ENCODE assay signal across 20 cellular contexts in the genomic region with DNA sequence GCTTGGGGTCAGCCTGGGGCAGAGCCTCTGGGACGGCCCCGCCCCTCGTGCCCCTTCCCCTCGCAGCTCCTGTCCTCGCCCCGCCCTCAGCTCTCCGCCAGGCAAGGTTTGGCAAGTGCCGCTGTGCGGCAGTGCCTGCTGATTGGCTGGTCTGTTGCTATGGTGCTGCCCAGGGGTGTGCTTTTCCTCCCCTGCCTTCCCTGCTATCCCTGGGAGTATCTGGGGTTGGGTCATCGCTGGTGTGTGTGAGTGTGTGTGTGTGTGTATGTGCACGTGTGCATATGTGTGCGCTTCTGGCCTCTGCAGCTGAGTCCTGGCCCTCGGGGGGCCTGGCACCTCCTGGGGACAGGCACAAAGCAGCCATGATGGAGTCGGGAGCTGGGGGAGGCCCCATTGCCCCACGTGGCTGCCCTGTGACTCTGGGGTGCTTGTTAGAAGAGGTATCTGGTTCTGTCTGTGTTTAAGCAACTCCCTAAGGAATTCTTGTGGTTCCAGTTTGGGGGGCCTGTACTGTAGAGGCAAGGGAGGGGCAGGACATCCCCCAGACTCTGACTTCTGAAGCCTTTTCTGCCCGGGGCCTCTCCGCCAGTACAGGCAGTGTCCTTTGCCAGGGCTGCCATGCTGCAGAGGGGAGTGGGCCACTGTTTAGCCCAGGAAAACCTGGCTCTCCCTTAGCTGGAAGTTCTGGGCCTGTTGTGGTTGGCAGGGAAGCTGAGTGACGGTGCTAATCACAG. TPM values are rescaled to one million over a fixed set of nuclear protein-coding genes. Genes with fewer than 3 reads are reported as not detected.
DNase-seq lines count a peak whose midpoint lies in the region; ATAC-seq and TF ChIP-seq lines count a peak whose summit lies in the region.
"Had no signal": no experiment of that assay in that cellular context is flagged by ENCODE, and none has a peak within 500 bp of the region (broad histone marks: within the 10 kb centered on the region; RNA-seq: fewer than 3 reads in every experiment).

No MANE protein-coding gene starts in this region.

- DNase-seq in GM23338 (ENCODE audit: low spot score) (peak; percentile 64), NCI-H526 (lab: John Stamatoyannopoulos, UW) (peak; percentile 33 to 61), endodermal cell (peak; percentile 75), mucosa of descending colon (no peak), activated gamma-delta T cell (lab: John Stamatoyannopoulos, UW) (no peak)
- no peak for DNase-seq in stimulated activated CD4-positive, alpha-beta T cell treated with anti-CD3 and anti-CD28 coated beads, Interleukin-4, amount 100 ng/mL, for 4 hours
- no peak for DNase-seq in effector memory CD8-positive, alpha-beta T cell
- DNase-seq: activated CD4-positive, alpha-beta T cell treated with anti-CD3 and anti-CD28 coated beads, Interleukin-2, amount 10 ng/mL, durations not matched to agents 24 days and 14 days; activated T-cell treated with anti-CD3 and anti-CD28 coated beads, Interleukin-2, amount 50 U/mL, for 4 hours; amniotic stem cell; naive B cell; NCI-H1417; NCI-H82; sigmoid colon had no signal

- no peaks in the 10 kb centered on the region; the same call in 1 of the 2 replicates for H3K79me2 ChIP-seq in GM23338 (replicated peaks; ENCODE audit: insufficient read depth)

- H3K9me3 Mint-ChIP-seq in GM23338 (no peaks in the 10 kb centered on the region), endodermal cell (no peaks in the 10 kb centered on the region)
- H3K9me3 Mint-ChIP-seq in effector memory CD8-positive, alpha-beta T cell: no peaks in the 10 kb centered on the region
- H3K9me3 Mint-ChIP-seq: activated CD4-positive, alpha-beta T cell treated with anti-CD3 and anti-CD28 coated beads, Interleukin-2, amount 10 ng/mL, durations not matched to agents 24 days and 14 days; activated T-cell treated with anti-CD3 and anti-CD28 coated beads, Interleukin-2, amount 50 U/mL, for 4 hours; IgD-negative memory B cell; stimulated activated naive CD8-positive, alpha-beta T cell treated with anti-CD3 and anti-CD28 coated beads, Interleukin-15, Interleukin-2, amounts not matched to agents 100 ng/mL and 50 ng/mL, for 24 hours; T-helper 2 cell treated with Interferon-gamma antibody and Interleukin-4, amounts not matched to agents 5 μg/mL and 100 μg/mL, for 36 hours had no signal

- no peak for TF ChIP-seq CTCF in GM23338 (conservative IDR thresholded peaks at IDR 0.05; ENCODE audit: low read depth in 2 of 2)
- no peak for TF ChIP-seq CTCF in endodermal cell (conservative IDR thresholded peaks at IDR 0.05)
- TF ChIP-seq CTCF in mucosa of descending colon (IDR thresholded peaks at IDR 0.05): no peak

- H3K9me3 ChIP-seq in endodermal cell (ENCODE audit: control insufficient read depth, low read length) (no peaks in the 10 kb centered on the region), mucosa of descending colon (no peaks in the 10 kb centered on the region)
- H3K9me3 ChIP-seq: BLaER1, left lung, sigmoid colon had no signal

- H3K36me3 ChIP-seq in GM23338 (ENCODE audit: insufficient read depth): no peaks in the 10 kb centered on the region
- peaks cover 31% of the 10 kb centered on the region for H3K36me3 ChIP-seq in endodermal cell (ENCODE audit: control insufficient read depth, insufficient read depth, low read length)
- H3K36me3 ChIP-seq in mucosa of descending colon (ENCODE audit: low read depth): no peaks in the 10 kb centered on the region

- H4K20me1 ChIP-seq in GM23338 (replicated peaks; ENCODE audit: insufficient read depth): no peaks in the 10 kb centered on the region; the same call in 1 of the 2 replicates
- H4K20me1 ChIP-seq: BLaER1 had no signal

- no peak overlapping the region for H3K27ac ChIP-seq in GM23338 (ENCODE audit: low read depth)
- H3K27ac ChIP-seq in endodermal cell (ENCODE audit: low read depth, low read length): no peak overlapping the region
- H3K27ac ChIP-seq: BLaER1, left lung, sigmoid colon had no signal

- no peaks in the 10 kb centered on the region for H3F3A ChIP-seq in GM23338 (replicated peaks; ENCODE audit: low read depth)

- no peaks in the 10 kb centered on the region for H3K27me3 ChIP-seq in GM23338 (ENCODE audit: insufficient read depth)
- H3K27me3 ChIP-seq in endodermal cell (ENCODE audit: control insufficient read depth, insufficient read depth, low read length, poor library complexity, severe bottlenecking): no peaks in the 10 kb centered on the region
- H3K27me3 ChIP-seq: BLaER1, left lung, sigmoid colon had no signal

- WGBS in endodermal cell (ENCODE audit: insufficient coverage in 1 of 2, insufficient read length in 1 of 2), 2 experiments: 82 to 87% methylated on average over 7 to 18 of the region's 18 CpGs

- H3K27ac Mint-ChIP-seq in GM23338 (peak overlapping the region; percentile 58; the same call in 1 of the 2 replicates), endodermal cell (no peak overlapping the region)
- H3K27ac Mint-ChIP-seq in effector memory CD8-positive, alpha-beta T cell: no peak overlapping the region
- H3K27ac Mint-ChIP-seq: activated CD4-positive, alpha-beta T cell treated with anti-CD3 and anti-CD28 coated beads, Interleukin-2, amount 10 ng/mL, durations not matched to agents 24 days and 14 days; IgD-negative memory B cell; stimulated activated naive CD8-positive, alpha-beta T cell treated with anti-CD3 and anti-CD28 coated beads, Interleukin-15, Interleukin-2, amounts not matched to agents 100 ng/mL and 50 ng/mL, for 24 hours; T-helper 2 cell treated with Interferon-gamma antibody and Interleukin-4, amounts not matched to agents 5 μg/mL and 100 μg/mL, for 36 hours had no signal

- no peak overlapping the region for H2AFZ ChIP-seq in GM23338

- H3K27me3 Mint-ChIP-seq in GM23338 (ENCODE audit: insufficient read depth, low read depth, poor library complexity) (peaks cover 11% of the 10 kb centered on the region), endodermal cell (ENCODE audit: insufficient read depth) (no peaks in the 10 kb centered on the region)
- H3K27me3 Mint-ChIP-seq in effector memory CD8-positive, alpha-beta T cell: no peaks in the 10 kb centered on the region
- H3K27me3 Mint-ChIP-seq: activated CD4-positive, alpha-beta T cell treated with anti-CD3 and anti-CD28 coated beads, Interleukin-2, amount 10 ng/mL, durations not matched to agents 24 days and 14 days; IgD-negative memory B cell; naive B cell; stimulated activated naive CD8-positive, alpha-beta T cell treated with anti-CD3 and anti-CD28 coated beads, Interleukin-15, Interleukin-2, amounts not matched to agents 100 ng/mL and 50 ng/mL, for 24 hours had no signal

- H3K36me3 Mint-ChIP-seq in GM23338 (ENCODE audit: low read depth) (peaks cover 57% of the 10 kb centered on the region), endodermal cell (ENCODE audit: low read depth) (peaks cover 37% of the 10 kb centered on the region)
- H3K36me3 Mint-ChIP-seq in effector memory CD8-positive, alpha-beta T cell (ENCODE audit: insufficient read depth): peaks cover 16% of the 10 kb centered on the region

- no peak overlapping the region for H3K4me2 ChIP-seq in GM23338
- H3K4me2 ChIP-seq: BLaER1 had no signal

- no peaks in the 10 kb centered on the region for H3K4me1 ChIP-seq in GM23338 (ENCODE audit: insufficient read depth)
- no peaks in the 10 kb centered on the region for H3K4me1 ChIP-seq in endodermal cell (ENCODE audit: control insufficient read depth, insufficient read depth, low read length)
- H3K4me1 ChIP-seq in mucosa of descending colon (ENCODE audit: low read depth): no peaks in the 10 kb centered on the region

- ATAC-seq in GM23338 (peak; percentile 96), mucosa of descending colon (peak; percentile 8), HG03521 (IDR thresholded peaks at IDR 0.05; ENCODE audit: unreplicated experiment) (no peak)
- no peak for ATAC-seq in effector memory CD8-positive, alpha-beta T cell (replicated peaks)
- ATAC-seq: activated T-cell treated with anti-CD3 and anti-CD28 coated beads, Interleukin-2, amount 50 U/mL, for 4 hours; left lung had no signal

- H3K9ac ChIP-seq in endodermal cell (ENCODE audit: extremely low read depth, low read length, poor library complexity, severe bottlenecking): no peak overlapping the region
- H3K9ac ChIP-seq: BLaER1 had no signal

- H3K4me3 Mint-ChIP-seq in GM23338 (peak overlapping the region; percentile 44; the same call in 2 of the 3 replicates), endodermal cell (no peak overlapping the region)
- H3K4me3 Mint-ChIP-seq in effector memory CD8-positive, alpha-beta T cell: no peak overlapping the region
- H3K4me3 Mint-ChIP-seq: activated CD4-positive, alpha-beta T cell treated with anti-CD3 and anti-CD28 coated beads, Interleukin-2, amount 10 ng/mL, durations not matched to agents 24 days and 14 days; activated T-cell treated with anti-CD3 and anti-CD28 coated beads, Interleukin-2, amount 50 U/mL, for 4 hours; naive B cell; stimulated activated naive CD8-positive, alpha-beta T cell treated with anti-CD3 and anti-CD28 coated beads, Interleukin-15, Interleukin-2, amounts not matched to agents 100 ng/mL and 50 ng/mL, for 24 hours; T-helper 2 cell treated with Interferon-gamma antibody and Interleukin-4, amounts not matched to agents 5 μg/mL and 100 μg/mL, for 36 hours had no signal

- intact Hi-C loops in mucosa of descending colon (cut with DNase I, micrococcal nuclease): no loop called here

- no peaks in the 10 kb centered on the region for H3K9me2 ChIP-seq in GM23338 (ENCODE audit: insufficient read depth)

- H3K4me1 Mint-ChIP-seq in GM23338 (peaks cover 5% of the 10 kb centered on the region), endodermal cell (no peaks in the 10 kb centered on the region)
- H3K4me1 Mint-ChIP-seq in effector memory CD8-positive, alpha-beta T cell (ENCODE audit: low read depth in 2 of 2): peaks cover 2 to 6% of the 10 kb centered on the region in 2 donors

- H3K4me3 ChIP-seq in GM23338: no peak overlapping the region
- H3K4me3 ChIP-seq in endodermal cell (ENCODE audit: low read length): no peak overlapping the region
- no peak overlapping the region for H3K4me3 ChIP-seq in mucosa of descending colon
- H3K4me3 ChIP-seq: BLaER1, left lung, sigmoid colon had no signal

RNA-seq across cellular contexts. Expression of a gene that starts 6.9 kb away (rescaled TPM):
- total RNA-seq in GM23338 (2014; rRNA removed; shearing (Covaris generic)): 26.5 and 34.5 TPM in 2 replicates
- polyA plus RNA-seq in GM23338 (2016; fragmentation: Nextera tagmentation; extraction: Ambion mirVana): 13.5 and 14.2 TPM in 2 replicates
- total RNA-seq in endodermal cell: 10 to 100 TPM; 33.9 to 36.7 TPM
- polyA plus RNA-seq in endodermal cell (2013, experiment 1 of 2): 17.6 TPM
- 14.2 TPM for polyA plus RNA-seq in endodermal cell (2013, experiment 2 of 2)
- total RNA-seq in mucosa of descending colon: 10 to 100 TPM; 23.5 to 42.8 (median 34.2) TPM

RNA-seq across cellular contexts. Expression of a gene that starts 11.8 kb away (rescaled TPM):
- total RNA-seq in GM23338 (2014; rRNA removed; shearing (Covaris generic)): 42.7 and 61.3 TPM in 2 replicates
- polyA plus RNA-seq in GM23338 (2016; fragmentation: Nextera tagmentation; extraction: Ambion mirVana): 28.6 and 29.7 TPM in 2 replicates
- total RNA-seq in endodermal cell (10 to 100 TPM in 1 of 2 donors, 1 to 10 TPM in 1; 6.7 to 18.3 TPM), mucosa of descending colon (10 to 100 TPM in 1 of 3 donors, 1 to 10 TPM in 2; 2.7 to 19.7 (median 6.7) TPM)
- polyA plus RNA-seq in endodermal cell (2013, experiment 1 of 2): 52.0 TPM
- 47.9 TPM for polyA plus RNA-seq in endodermal cell (2013, experiment 2 of 2)

RNA-seq across cellular contexts. Expression of a gene that starts 31.4 kb away (rescaled TPM):
- total RNA-seq in GM23338 (2014; rRNA removed; shearing (Covaris generic)): 0.28 and 3.8 TPM in 2 replicates
- not detected in 2 replicates for polyA plus RNA-seq in GM23338 (2016; fragmentation: Nextera tagmentation; extraction: Ambion mirVana)
- not detected for total RNA-seq in endodermal cell
- polyA plus RNA-seq in endodermal cell (2013, experiment 1 of 2): 2.0 TPM
- polyA plus RNA-seq in endodermal cell (2013, experiment 2 of 2): 1.1 TPM
- 10 to 100 TPM in 1 of 3 donors, not detected in 2; 19.7 TPM for total RNA-seq in mucosa of descending colon
- total RNA-seq: activated CD4-positive, alpha-beta T cell treated with anti-CD3 and anti-CD28 coated beads, Interleukin-2, amount 10 ng/mL, durations not matched to agents 24 days and 14 days had no signal
- polyA plus RNA-seq: IgD-negative memory B cell had no signal

RNA-seq across cellular contexts. Expression of a gene that starts 38.1 kb away (rescaled TPM):
- 19.3 and 20.6 TPM in 2 replicates for total RNA-seq in GM23338 (2014; rRNA removed; shearing (Covaris generic))
- 4.4 and 4.9 TPM in 2 replicates for polyA plus RNA-seq in GM23338 (2016; fragmentation: Nextera tagmentation; extraction: Ambion mirVana)
- 10 to 100 TPM; 11.5 to 12.3 TPM for total RNA-seq in endodermal cell
- polyA plus RNA-seq in endodermal cell (2013, experiment 1 of 2): 14.3 TPM
- 13.6 TPM for polyA plus RNA-seq in endodermal cell (2013, experiment 2 of 2)
- 10 to 100 TPM; 10.3 to 12.8 (median 11.4) TPM for total RNA-seq in mucosa of descending colon

RNA-seq across cellular contexts. Expression of a gene that starts 42.7 kb away (rescaled TPM):
- 19.0 and 24.6 TPM in 2 replicates for total RNA-seq in GM23338 (2014; rRNA removed; shearing (Covaris generic))
- polyA plus RNA-seq in GM23338 (2016; fragmentation: Nextera tagmentation; extraction: Ambion mirVana): 16.7 and 18.6 TPM in 2 replicates
- 10 to 100 TPM; 41.6 to 46.2 TPM for total RNA-seq in endodermal cell
- 17.2 TPM for polyA plus RNA-seq in endodermal cell (2013, experiment 1 of 2)
- polyA plus RNA-seq in endodermal cell (2013, experiment 2 of 2): 13.7 TPM
- 10 to 100 TPM; 64.5 to 69.7 (median 68.6) TPM for total RNA-seq in mucosa of descending colon

Comparison
In these comparisons a context has a peak if more than half of its experiments do, and no peak if none do; other contexts are left out.
1. ATAC-seq: peak in GM23338 (single experiment) and mucosa of descending colon (single experiment); none in HG03521 (single experiment) and effector memory CD8-positive, alpha-beta T cell (single experiment).
2. DNase-seq: peak in GM23338 (single experiment), NCI-H526 (2 of 2) and endodermal cell (single experiment); none in mucosa of descending colon (0 of 3), stimulated activated CD4-positive, alpha-beta T cell treated with anti-CD3 and anti-CD28 coated beads, Interleukin-4, amount 100 ng/mL, for 4 hours (0 of 2), effector memory CD8-positive, alpha-beta T cell (0 of 3) and activated gamma-delta T cell (single experiment).